ENCODE assay signal across 1 cellular context in the genomic region with DNA sequence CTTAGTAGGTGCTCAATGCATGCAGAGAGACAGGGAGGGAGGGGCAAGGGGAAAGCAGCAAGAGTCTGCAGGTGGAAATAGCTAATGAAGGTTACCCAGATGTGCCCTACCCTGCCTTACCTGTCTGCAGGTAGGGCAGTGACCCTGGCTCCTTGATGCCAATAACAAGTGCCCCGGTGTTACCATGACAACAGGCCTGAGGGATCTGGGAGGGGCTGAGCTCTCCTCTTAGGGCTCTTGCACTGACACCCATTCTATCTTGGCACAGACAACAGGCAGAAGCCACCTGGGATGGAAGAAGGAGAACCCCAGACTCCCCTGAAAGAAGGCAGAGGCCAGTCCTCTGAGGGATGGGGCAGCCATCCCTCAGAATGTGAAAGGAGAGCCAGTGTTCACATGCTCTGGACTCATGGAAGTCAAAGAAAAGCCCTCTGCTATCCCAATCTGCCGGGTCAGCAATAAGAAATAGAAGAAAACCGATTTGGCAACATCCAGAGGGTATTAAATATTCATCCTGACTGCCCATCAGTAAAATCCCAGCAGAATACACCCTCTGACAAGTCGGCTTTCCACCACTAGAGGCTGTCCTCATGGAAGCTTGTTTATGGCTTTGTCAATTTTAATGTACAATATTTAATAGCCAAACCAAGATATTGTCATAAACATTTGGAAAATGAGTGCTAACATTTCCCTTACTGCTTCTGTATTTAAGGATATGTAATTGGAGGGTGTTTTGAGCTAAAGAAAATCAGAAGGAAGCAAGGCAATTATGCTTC.
A peak's percentile ranks its signal among the peaks of the same experiment; 100 is the strongest.
TF ChIP-seq lines count a peak whose summit lies in the region.

No MANE protein-coding gene starts in this region.

TF ChIP-seq in HepG2, 621 proteins besides CTCF, POLR2A, EP300 and RAD21:
- 0 out of 2 replicates have a peak, but pooled peaks have one; percentile 10 for TF ChIP-seq MAFF (IDR thresholded peaks at IDR 0.05; ENCODE audit: low read depth, low read length)
- peak in 1 of 2 experiments; percentile 43; a peak in 2 of 4 replicates for TF ChIP-seq MAFK (conservative IDR thresholded peaks at IDR 0.05 in 1 of 2, IDR thresholded peaks at IDR 0.05 in 1 of 2; ENCODE audit: low read length in 2 of 2)
